Comparison of ENCODE assay signal across 1 cellular context in the genomic region with DNA sequence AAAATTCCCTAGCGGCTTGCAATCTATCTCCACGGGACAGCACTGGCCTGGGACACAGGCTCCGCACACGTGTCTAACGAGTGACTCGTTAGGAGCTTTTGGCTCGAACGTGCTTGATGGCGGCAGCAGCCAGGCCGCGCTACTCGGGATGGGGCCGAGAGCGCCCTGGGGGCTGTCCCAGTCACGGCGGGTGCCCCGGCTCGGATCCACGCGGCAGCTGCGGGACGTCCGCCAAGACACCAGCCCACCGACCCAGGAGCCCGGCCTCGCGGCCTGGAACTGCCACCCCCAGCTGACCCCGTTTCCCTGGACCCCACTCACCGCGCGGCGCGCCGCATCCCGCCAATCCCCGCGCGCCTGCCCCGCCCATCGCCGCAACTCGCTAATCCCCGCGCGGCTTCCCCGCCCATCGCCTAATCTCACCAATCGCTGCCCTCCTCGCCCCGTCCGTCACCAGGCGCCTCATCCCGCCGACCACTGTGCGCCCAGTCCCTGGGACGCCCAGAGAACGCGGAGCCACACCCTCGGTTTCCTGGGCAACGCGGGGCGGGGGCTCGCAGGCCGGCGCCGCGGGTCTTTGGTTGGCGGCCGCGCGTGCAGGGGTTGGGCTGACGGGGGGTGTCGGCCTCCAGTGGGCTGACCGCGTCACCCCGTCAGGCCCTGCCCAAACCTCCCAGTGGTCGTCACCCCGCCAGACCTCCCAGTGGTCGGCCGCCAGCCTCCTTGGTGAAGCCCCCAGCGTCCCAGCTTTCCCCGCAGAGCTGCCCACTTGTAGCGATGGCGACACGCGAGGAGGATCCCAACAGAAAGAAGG.
TF ChIP-seq lines count a peak whose summit lies in the region.

A gene (minus strand): TSS at position 359 of the 814 bp plus-strand sequence. CDS start 1,495 bp downstream, outside the sequence.

TF ChIP-seq in HepG2, 621 proteins besides CTCF, POLR2A, EP300 and RAD21 (continued from another document and continues in another):
- TF ChIP-seq, protein P1, sequence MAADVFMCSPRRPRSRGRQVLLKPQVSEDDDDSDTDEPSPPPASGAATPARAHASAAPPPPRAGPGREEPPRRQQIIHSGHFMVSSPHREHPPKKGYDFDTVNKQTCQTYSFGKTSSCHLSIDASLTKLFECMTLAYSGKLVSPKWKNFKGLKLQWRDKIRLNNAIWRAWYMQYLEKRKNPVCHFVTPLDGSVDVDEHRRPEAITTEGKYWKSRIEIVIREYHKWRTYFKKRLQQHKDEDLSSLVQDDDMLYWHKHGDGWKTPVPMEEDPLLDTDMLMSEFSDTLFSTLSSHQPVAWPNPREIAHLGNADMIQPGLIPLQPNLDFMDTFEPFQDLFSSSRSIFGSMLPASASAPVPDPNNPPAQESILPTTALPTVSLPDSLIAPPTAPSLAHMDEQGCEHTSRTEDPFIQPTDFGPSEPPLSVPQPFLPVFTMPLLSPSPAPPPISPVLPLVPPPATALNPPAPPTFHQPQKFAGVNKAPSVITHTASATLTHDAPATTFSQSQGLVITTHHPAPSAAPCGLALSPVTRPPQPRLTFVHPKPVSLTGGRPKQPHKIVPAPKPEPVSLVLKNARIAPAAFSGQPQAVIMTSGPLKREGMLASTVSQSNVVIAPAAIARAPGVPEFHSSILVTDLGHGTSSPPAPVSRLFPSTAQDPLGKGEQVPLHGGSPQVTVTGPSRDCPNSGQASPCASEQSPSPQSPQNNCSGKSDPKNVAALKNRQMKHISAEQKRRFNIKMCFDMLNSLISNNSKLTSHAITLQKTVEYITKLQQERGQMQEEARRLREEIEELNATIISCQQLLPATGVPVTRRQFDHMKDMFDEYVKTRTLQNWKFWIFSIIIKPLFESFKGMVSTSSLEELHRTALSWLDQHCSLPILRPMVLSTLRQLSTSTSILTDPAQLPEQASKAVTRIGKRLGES (CRISPR knock-in tag; IDR thresholded peaks at IDR 0.05; ENCODE audit: borderline replicate concordance), result no peak
- no peak for TF ChIP-seq HDAC6 (IDR thresholded peaks at IDR 0.05; ENCODE audit: low read depth, low read length)
- TF ChIP-seq KAT7 (CRISPR knock-in tag; IDR thresholded peaks at IDR 0.05; ENCODE audit: borderline replicate concordance), result peak; percentile 77; the same call in 1 of the 2 replicates
- TF ChIP-seq ZSCAN21 (CRISPR knock-in tag; IDR thresholded peaks at IDR 0.05; ENCODE audit: borderline replicate concordance), result no peak; the same call in 1 of the 2 replicates
- TF ChIP-seq EZH2 (conservative IDR thresholded peaks at IDR 0.05; ENCODE audit: low read depth, low read length), result no peak
- TF ChIP-seq, protein P2, sequence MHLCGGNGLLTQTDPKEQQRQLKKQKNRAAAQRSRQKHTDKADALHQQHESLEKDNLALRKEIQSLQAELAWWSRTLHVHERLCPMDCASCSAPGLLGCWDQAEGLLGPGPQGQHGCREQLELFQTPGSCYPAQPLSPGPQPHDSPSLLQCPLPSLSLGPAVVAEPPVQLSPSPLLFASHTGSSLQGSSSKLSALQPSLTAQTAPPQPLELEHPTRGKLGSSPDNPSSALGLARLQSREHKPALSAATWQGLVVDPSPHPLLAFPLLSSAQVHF (CRISPR knock-in tag; IDR thresholded peaks at IDR 0.05), result peak; percentile 50
- TF ChIP-seq HHEX (CRISPR knock-in tag; IDR thresholded peaks at IDR 0.05), result no peak
- TF ChIP-seq NONO (IDR thresholded peaks at IDR 0.05), result no peak
- peak; percentile 75 for TF ChIP-seq NONO (CRISPR knock-in tag; conservative IDR thresholded peaks at IDR 0.05)
- TF ChIP-seq, protein P3, sequence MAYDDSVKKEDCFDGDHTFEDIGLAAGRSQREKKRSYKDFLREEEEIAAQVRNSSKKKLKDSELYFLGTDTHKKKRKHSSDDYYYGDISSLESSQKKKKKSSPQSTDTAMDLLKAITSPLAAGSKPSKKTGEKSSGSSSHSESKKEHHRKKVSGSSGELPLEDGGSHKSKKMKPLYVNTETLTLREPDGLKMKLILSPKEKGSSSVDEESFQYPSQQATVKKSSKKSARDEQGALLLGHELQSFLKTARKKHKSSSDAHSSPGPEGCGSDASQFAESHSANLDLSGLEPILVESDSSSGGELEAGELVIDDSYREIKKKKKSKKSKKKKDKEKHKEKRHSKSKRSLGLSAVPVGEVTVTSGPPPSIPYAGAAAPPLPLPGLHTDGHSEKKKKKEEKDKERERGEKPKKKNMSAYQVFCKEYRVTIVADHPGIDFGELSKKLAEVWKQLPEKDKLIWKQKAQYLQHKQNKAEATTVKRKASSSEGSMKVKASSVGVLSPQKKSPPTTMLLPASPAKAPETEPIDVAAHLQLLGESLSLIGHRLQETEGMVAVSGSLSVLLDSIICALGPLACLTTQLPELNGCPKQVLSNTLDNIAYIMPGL (CRISPR knock-in tag; IDR thresholded peaks at IDR 0.05; ENCODE audit: borderline replicate concordance in 1 of 2, low read depth in 1 of 2), result peak in 1 of 2 experiments; percentile 56; a peak in 1 of 4 replicates
- TF ChIP-seq ZNF343 (CRISPR knock-in tag; IDR thresholded peaks at IDR 0.05), result peak; percentile 78
- TF ChIP-seq NFYB (CRISPR knock-in tag; IDR thresholded peaks at IDR 0.05), result peak; percentile 87
- TF ChIP-seq IKZF4 (CRISPR knock-in tag; IDR thresholded peaks at IDR 0.05; ENCODE audit: borderline replicate concordance, low read depth, not compliant biosample characterization), result no peak
- TF ChIP-seq ZFP41 (CRISPR knock-in tag; IDR thresholded peaks at IDR 0.05; ENCODE audit: borderline replicate concordance), result peak; percentile 66; the same call in 1 of the 2 replicates
- TF ChIP-seq, protein P4, sequence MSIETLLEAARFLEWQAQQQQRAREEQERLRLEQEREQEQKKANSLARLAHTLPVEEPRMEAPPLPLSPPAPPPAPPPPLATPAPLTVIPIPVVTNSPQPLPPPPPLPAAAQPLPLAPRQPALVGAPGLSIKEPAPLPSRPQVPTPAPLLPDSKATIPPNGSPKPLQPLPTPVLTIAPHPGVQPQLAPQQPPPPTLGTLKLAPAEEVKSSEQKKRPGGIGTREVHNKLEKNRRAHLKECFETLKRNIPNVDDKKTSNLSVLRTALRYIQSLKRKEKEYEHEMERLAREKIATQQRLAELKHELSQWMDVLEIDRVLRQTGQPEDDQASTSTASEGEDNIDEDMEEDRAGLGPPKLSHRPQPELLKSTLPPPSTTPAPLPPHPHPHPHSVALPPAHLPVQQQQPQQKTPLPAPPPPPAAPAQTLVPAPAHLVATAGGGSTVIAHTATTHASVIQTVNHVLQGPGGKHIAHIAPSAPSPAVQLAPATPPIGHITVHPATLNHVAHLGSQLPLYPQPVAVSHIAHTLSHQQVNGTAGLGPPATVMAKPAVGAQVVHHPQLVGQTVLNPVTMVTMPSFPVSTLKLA (IDR thresholded peaks at IDR 0.05), result peak; percentile 15; the same call in 1 of the 2 replicates
- no peak for TF ChIP-seq PRMT3 (CRISPR knock-in tag; IDR thresholded peaks at IDR 0.05; ENCODE audit: borderline replicate concordance, low read depth)
- 0 out of 2 replicates have a peak, but pooled peaks have one; percentile 22 for TF ChIP-seq ZNF746 (CRISPR knock-in tag; IDR thresholded peaks at IDR 0.05)
- peak; percentile 39; the same call in 1 of the 2 replicates for TF ChIP-seq HOXA3 (CRISPR knock-in tag; IDR thresholded peaks at IDR 0.05)
- TF ChIP-seq PAX8 (CRISPR knock-in tag; IDR thresholded peaks at IDR 0.05; ENCODE audit: borderline replicate concordance), result peak; percentile 35; the same call in 1 of the 2 replicates
- TF ChIP-seq NR1H2 (CRISPR knock-in tag; IDR thresholded peaks at IDR 0.05; ENCODE audit: borderline replicate concordance, low read depth), result no peak
- peak; percentile 73; the same call in 1 of the 2 replicates for TF ChIP-seq ZNF816 (CRISPR knock-in tag; IDR thresholded peaks at IDR 0.05; ENCODE audit: borderline replicate concordance)
- no peak for TF ChIP-seq MIER3 (CRISPR knock-in tag; IDR thresholded peaks at IDR 0.05; ENCODE audit: borderline replicate concordance)
- TF ChIP-seq, protein P5, sequence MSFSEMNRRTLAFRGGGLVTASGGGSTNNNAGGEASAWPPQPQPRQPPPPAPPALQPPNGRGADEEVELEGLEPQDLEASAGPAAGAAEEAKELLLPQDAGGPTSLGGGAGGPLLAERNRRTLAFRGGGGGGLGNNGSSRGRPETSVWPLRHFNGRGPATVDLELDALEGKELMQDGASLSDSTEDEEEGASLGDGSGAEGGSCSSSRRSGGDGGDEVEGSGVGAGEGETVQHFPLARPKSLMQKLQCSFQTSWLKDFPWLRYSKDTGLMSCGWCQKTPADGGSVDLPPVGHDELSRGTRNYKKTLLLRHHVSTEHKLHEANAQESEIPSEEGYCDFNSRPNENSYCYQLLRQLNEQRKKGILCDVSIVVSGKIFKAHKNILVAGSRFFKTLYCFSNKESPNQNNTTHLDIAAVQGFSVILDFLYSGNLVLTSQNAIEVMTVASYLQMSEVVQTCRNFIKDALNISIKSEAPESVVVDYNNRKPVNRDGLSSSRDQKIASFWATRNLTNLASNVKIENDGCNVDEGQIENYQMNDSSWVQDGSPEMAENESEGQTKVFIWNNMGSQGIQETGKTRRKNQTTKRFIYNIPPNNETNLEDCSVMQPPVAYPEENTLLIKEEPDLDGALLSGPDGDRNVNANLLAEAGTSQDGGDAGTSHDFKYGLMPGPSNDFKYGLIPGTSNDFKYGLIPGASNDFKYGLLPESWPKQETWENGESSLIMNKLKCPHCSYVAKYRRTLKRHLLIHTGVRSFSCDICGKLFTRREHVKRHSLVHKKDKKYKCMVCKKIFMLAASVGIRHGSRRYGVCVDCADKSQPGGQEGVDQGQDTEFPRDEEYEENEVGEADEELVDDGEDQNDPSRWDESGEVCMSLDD (CRISPR knock-in tag; IDR thresholded peaks at IDR 0.05; ENCODE audit: borderline replicate concordance), result no peak
- TF ChIP-seq, protein P6, sequence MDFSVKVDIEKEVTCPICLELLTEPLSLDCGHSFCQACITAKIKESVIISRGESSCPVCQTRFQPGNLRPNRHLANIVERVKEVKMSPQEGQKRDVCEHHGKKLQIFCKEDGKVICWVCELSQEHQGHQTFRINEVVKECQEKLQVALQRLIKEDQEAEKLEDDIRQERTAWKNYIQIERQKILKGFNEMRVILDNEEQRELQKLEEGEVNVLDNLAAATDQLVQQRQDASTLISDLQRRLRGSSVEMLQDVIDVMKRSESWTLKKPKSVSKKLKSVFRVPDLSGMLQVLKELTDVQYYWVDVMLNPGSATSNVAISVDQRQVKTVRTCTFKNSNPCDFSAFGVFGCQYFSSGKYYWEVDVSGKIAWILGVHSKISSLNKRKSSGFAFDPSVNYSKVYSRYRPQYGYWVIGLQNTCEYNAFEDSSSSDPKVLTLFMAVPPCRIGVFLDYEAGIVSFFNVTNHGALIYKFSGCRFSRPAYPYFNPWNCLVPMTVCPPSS (IDR thresholded peaks at IDR 0.05), result no peak
- no peak for TF ChIP-seq ZFP62 (CRISPR knock-in tag; IDR thresholded peaks at IDR 0.05)
- peak; percentile 88 for TF ChIP-seq RNF2 (conservative IDR thresholded peaks at IDR 0.05; ENCODE audit: low read depth)
- TF ChIP-seq, protein P7, sequence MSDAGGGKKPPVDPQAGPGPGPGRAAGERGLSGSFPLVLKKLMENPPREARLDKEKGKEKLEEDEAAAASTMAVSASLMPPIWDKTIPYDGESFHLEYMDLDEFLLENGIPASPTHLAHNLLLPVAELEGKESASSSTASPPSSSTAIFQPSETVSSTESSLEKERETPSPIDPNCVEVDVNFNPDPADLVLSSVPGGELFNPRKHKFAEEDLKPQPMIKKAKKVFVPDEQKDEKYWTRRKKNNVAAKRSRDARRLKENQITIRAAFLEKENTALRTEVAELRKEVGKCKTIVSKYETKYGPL (CRISPR knock-in tag; IDR thresholded peaks at IDR 0.05), result no peak
- TF ChIP-seq KLF15 (CRISPR knock-in tag; IDR thresholded peaks at IDR 0.05; ENCODE audit: borderline replicate concordance), result peak; percentile 62; the same call in 1 of the 2 replicates
- no peak for TF ChIP-seq EHMT2 (IDR thresholded peaks at IDR 0.05; ENCODE audit: borderline replicate concordance, low read depth, low read length)
- peak; percentile 96 for TF ChIP-seq MYC (CRISPR knock-in tag; IDR thresholded peaks at IDR 0.05; ENCODE audit: borderline replicate concordance)
- TF ChIP-seq ZNF558 (CRISPR knock-in tag; IDR thresholded peaks at IDR 0.05; ENCODE audit: borderline replicate concordance), result no peak
- TF ChIP-seq SRY (CRISPR knock-in tag; IDR thresholded peaks at IDR 0.05), result peak; percentile 95
- TF ChIP-seq, protein P8, sequence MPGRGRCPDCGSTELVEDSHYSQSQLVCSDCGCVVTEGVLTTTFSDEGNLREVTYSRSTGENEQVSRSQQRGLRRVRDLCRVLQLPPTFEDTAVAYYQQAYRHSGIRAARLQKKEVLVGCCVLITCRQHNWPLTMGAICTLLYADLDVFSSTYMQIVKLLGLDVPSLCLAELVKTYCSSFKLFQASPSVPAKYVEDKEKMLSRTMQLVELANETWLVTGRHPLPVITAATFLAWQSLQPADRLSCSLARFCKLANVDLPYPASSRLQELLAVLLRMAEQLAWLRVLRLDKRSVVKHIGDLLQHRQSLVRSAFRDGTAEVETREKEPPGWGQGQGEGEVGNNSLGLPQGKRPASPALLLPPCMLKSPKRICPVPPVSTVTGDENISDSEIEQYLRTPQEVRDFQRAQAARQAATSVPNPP (CRISPR knock-in tag; IDR thresholded peaks at IDR 0.05), result peak; percentile 52; the same call in 1 of the 2 replicates
- TF ChIP-seq, protein P9, sequence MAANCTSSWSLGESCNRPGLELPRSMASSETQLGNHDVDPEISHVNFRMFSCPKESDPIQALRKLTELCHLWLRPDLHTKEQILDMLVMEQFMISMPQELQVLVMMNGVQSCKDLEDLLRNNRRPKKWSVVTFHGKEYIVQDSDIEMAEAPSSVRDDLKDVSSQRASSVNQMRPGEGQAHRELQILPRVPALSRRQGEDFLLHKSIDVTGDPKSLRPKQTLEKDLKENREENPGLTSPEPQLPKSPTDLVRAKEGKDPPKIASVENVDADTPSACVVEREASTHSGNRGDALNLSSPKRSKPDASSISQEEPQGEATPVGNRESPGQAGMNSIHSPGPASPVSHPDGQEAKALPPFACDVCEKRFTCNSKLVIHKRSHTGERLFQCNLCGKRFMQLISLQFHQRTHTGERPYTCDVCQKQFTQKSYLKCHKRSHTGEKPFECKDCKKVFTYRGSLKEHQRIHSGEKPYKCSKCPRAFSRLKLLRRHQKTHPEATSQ (CRISPR knock-in tag; IDR thresholded peaks at IDR 0.05; ENCODE audit: borderline replicate concordance), result no peak
- TF ChIP-seq SMARCE1 (IDR thresholded peaks at IDR 0.05; ENCODE audit: borderline replicate concordance), result no peak
- TF ChIP-seq CBFB (CRISPR knock-in tag; IDR thresholded peaks at IDR 0.05), result no peak
- TF ChIP-seq ZNF274 (CRISPR knock-in tag; IDR thresholded peaks at IDR 0.05), result 0 out of 2 replicates have a peak, but pooled peaks have one; percentile 56
- TF ChIP-seq, protein P10, sequence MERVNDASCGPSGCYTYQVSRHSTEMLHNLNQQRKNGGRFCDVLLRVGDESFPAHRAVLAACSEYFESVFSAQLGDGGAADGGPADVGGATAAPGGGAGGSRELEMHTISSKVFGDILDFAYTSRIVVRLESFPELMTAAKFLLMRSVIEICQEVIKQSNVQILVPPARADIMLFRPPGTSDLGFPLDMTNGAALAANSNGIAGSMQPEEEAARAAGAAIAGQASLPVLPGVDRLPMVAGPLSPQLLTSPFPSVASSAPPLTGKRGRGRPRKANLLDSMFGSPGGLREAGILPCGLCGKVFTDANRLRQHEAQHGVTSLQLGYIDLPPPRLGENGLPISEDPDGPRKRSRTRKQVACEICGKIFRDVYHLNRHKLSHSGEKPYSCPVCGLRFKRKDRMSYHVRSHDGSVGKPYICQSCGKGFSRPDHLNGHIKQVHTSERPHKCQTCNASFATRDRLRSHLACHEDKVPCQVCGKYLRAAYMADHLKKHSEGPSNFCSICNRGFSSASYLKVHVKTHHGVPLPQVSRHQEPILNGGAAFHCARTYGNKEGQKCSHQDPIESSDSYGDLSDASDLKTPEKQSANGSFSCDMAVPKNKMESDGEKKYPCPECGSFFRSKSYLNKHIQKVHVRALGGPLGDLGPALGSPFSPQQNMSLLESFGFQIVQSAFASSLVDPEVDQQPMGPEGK (CRISPR knock-in tag; IDR thresholded peaks at IDR 0.05), result peak; percentile 54
- TF ChIP-seq YEATS2 (CRISPR knock-in tag; IDR thresholded peaks at IDR 0.05; ENCODE audit: borderline replicate concordance), result no peak; the same call in 1 of the 2 replicates
- peak; percentile 67; the same call in 1 of the 2 replicates for TF ChIP-seq NR2C2 (CRISPR knock-in tag; IDR thresholded peaks at IDR 0.05; ENCODE audit: borderline replicate concordance)
